In genomic region chr10:15897282-15897681, GRCh38 we compare ENCODE assay signal across 18 cellular contexts. TPM values are rescaled to one million over a fixed set of nuclear protein-coding genes. Genes with fewer than 3 reads are reported as not detected.
DNase-seq lines count a peak whose midpoint lies in the region; ATAC-seq and TF ChIP-seq lines count a peak whose summit lies in the region.
"Had no signal": no experiment of that assay in that cellular context is flagged by ENCODE, and none has a peak within 500 bp of the region (broad histone marks: within the 10 kb centered on the region; RNA-seq: fewer than 3 reads in every experiment).

No MANE protein-coding gene starts in this region.

- peaks cover 6% of the 10 kb centered on the region; the same call in 1 of the 2 replicates for H3K4me1 ChIP-seq in GM23248 (ENCODE audit: insufficient read depth)
- H3K4me1 ChIP-seq in CD8-positive, alpha-beta T cell (ENCODE audit: insufficient read depth, low read length) = no peaks in the 10 kb centered on the region
- H3K4me1 ChIP-seq: heart left ventricle, spleen had no signal

- no peak for TF ChIP-seq CTCF in fibroblast of the aortic adventitia (IDR thresholded peaks at IDR 0.05; ENCODE audit: insufficient read depth, low read length)
- TF ChIP-seq CTCF in CD8-positive, alpha-beta T cell (IDR thresholded peaks at IDR 0.05) = no peak

- H4K20me1 ChIP-seq in GM23248 (ENCODE audit: insufficient read depth) = no peaks in the 10 kb centered on the region

- H3K79me2 ChIP-seq in GM23248 (ENCODE audit: insufficient read depth) = no peaks in the 10 kb centered on the region

- peaks cover 9% of the 10 kb centered on the region; the same call in 1 of the 2 replicates for H3F3A ChIP-seq in GM23248 (ENCODE audit: insufficient read depth)

- H3K4me1 Mint-ChIP-seq in CD8-positive, alpha-beta T cell (ENCODE audit: low read depth) = no peaks in the 10 kb centered on the region
- H3K4me1 Mint-ChIP-seq: CD8-positive, alpha-beta memory T cell; T-cell had no signal

- no peak overlapping the region for H3K4me3 Mint-ChIP-seq in CD8-positive, alpha-beta T cell
- H3K4me3 Mint-ChIP-seq: CD8-positive, alpha-beta memory T cell; T-cell had no signal

- CTCF ChIA-PET in CD8-positive, alpha-beta T cell (lab: Charles Lee) = interaction anchor here (1.3 kb wide), 1 partner anchor 8 kb away, joined by 3 read pairs; no protein-coding TSS in a partner anchor

- no peak overlapping the region for H3K9ac ChIP-seq in GM23248

- intact Hi-C loops in CD8-positive, alpha-beta T cell (cut with DNase I, micrococcal nuclease) = no loop called here

- WGBS in GM23248 (ENCODE audit: low coverage in 1 of 2, low lambda C conversion rate in 2 of 2, missing lambda C conversion rate in 2 of 2), 2 experiments = 1% methylated on average over 3 of the region's 3 CpGs

- in situ Hi-C loops in GM23248 (cut with MboI) (loop anchor here (25.0 kb wide), 2 partner anchors 890 to 1365 kb away; no protein-coding TSS in a partner anchor), SK-MEL-5 (cut with HindIII; ENCODE audit: low pct_unique_long_range_greater_than_20kb, low sequenced_read_pairs) (no loop called here)

- peaks cover 4% of the 10 kb centered on the region; the same call in 1 of the 2 replicates for H3K27me3 ChIP-seq in GM23248 (replicated peaks; ENCODE audit: insufficient read depth)
- H3K27me3 ChIP-seq in CD8-positive, alpha-beta T cell (ENCODE audit: insufficient read depth, low read length) = peaks cover 6% of the 10 kb centered on the region
- H3K27me3 ChIP-seq: ovary had no signal

- H3K4me3 ChIP-seq in GM23248 (no peak overlapping the region), fibroblast of the aortic adventitia (ENCODE audit: low read depth, low read length) (no peak overlapping the region), skeletal muscle cell (ENCODE audit: low read depth, low read length) (no peak overlapping the region)
- H3K4me3 ChIP-seq in CD8-positive, alpha-beta T cell (ENCODE audit: low read depth, low read length) = no peak overlapping the region
- H3K4me3 ChIP-seq: heart left ventricle, ovary, spleen had no signal

- H3K36me3 ChIP-seq in GM23248 (ENCODE audit: low read depth) = no peaks in the 10 kb centered on the region
- no peaks in the 10 kb centered on the region for H3K36me3 ChIP-seq in CD8-positive, alpha-beta T cell (ENCODE audit: insufficient read depth, low read length)
- H3K36me3 ChIP-seq: heart left ventricle, ovary, spleen had no signal

- H3K4me2 ChIP-seq in GM23248 (ENCODE audit: unreplicated experiment) = no peak overlapping the region

- H3K9me3 ChIP-seq in GM23248 (ENCODE audit: low read depth) = no peaks in the 10 kb centered on the region
- no peaks in the 10 kb centered on the region for H3K9me3 ChIP-seq in CD8-positive, alpha-beta T cell (ENCODE audit: low read length)
- H3K9me3 ChIP-seq: heart left ventricle, ovary, spleen had no signal

- peak; percentile 79 for DNase-seq in GM23248
- DNase-seq in SK-MEL-5 (ENCODE audit: low read depth, low spot score) = peak; percentile 5
- DNase-seq in fibroblast of the aortic adventitia (ENCODE audit: low read depth) = peak; percentile 16
- DNase-seq in skeletal muscle cell (ENCODE audit: low read depth) = peak; percentile 26
- DNase-seq in NCI-H748 (lab: John Stamatoyannopoulos, UW; ENCODE audit: unreplicated experiment) = no peak
- DNase-seq in CD8-positive, alpha-beta T cell = no peak
- DNase-seq in amniotic stem cell (lab: John Stamatoyannopoulos, UW) = no peak
- DNase-seq: activated effector memory CD4-positive, alpha-beta T cell treated with anti-CD3 and anti-CD28 coated beads, Interleukin-2, amount 50 U/mL, for 16 hours; CD8-positive, alpha-beta memory T cell; GDM1; heart left ventricle; left cardiac atrium; NCI-H1930; NCI-H526 treated with DMSO at 0.1 percent for 48 hours; ovary; RPMI8226; spleen; T-cell had no signal

- POLR2A ChIA-PET in CD8-positive, alpha-beta T cell (lab: Charles Lee) = no interaction called here

- no peak overlapping the region for H3K27ac Mint-ChIP-seq in CD8-positive, alpha-beta T cell
- H3K27ac Mint-ChIP-seq: CD8-positive, alpha-beta memory T cell; T-cell had no signal

- H3K27ac ChIP-seq in GM23248 = no peak overlapping the region
- H3K27ac ChIP-seq in CD8-positive, alpha-beta T cell (ENCODE audit: low read depth, low read length) = no peak overlapping the region
- H3K27ac ChIP-seq: heart left ventricle, ovary, spleen had no signal

- no peak overlapping the region for H2AFZ ChIP-seq in GM23248

- no peaks in the 10 kb centered on the region for H3K36me3 Mint-ChIP-seq in CD8-positive, alpha-beta T cell
- H3K36me3 Mint-ChIP-seq: CD8-positive, alpha-beta memory T cell; T-cell had no signal

- no peak for ATAC-seq in CD8-positive, alpha-beta T cell
- ATAC-seq: heart left ventricle, left cardiac atrium, T-cell had no signal

- peaks cover 47% of the 10 kb centered on the region for H3K27me3 Mint-ChIP-seq in CD8-positive, alpha-beta T cell (ENCODE audit: low read depth)

- H3K9me3 Mint-ChIP-seq in CD8-positive, alpha-beta T cell = no peaks in the 10 kb centered on the region
- H3K9me3 Mint-ChIP-seq: T-cell had no signal

- no peaks in the 10 kb centered on the region for H3K9me2 ChIP-seq in GM23248 (ENCODE audit: insufficient read depth)

RNA-seq across cellular contexts. Expression of gene MINDY3, which starts 37.0 kb away (rescaled TPM):
- total RNA-seq in GM23248 (2014; rRNA removed; shearing (Covaris generic)) = 38.2 and 43.1 TPM in 2 replicates
- polyA plus RNA-seq in GM23248 (2016; fragmentation: Nextera tagmentation; extraction: Ambion mirVana) = 35.7 and 37.2 TPM in 2 replicates
- total RNA-seq in SK-MEL-5 (2014; rRNA removed; shearing (Covaris generic)) = 17.6 and 20.2 TPM in 2 replicates
- 11.0 and 13.1 TPM in 2 replicates for polyA plus RNA-seq in SK-MEL-5 (2015; cell fraction: cytosol; rRNA removed)
- polyA plus RNA-seq in SK-MEL-5 (2015; cell fraction: nucleus; rRNA removed) = 80.6 and 84.1 TPM in 2 replicates
- total RNA-seq in fibroblast of the aortic adventitia (ENCODE audit: low replicate concordance) = 36.2 and 43.6 TPM in 2 replicates
- 10 to 100 TPM; 34.0 to 34.6 TPM for total RNA-seq in CD8-positive, alpha-beta T cell

Comparison
In these comparisons a context has a peak if more than half of its experiments do, and no peak if none do; other contexts are left out.
1. DNase-seq: peak in GM23248 (single experiment), SK-MEL-5 (single experiment), fibroblast of the aortic adventitia (single experiment) and skeletal muscle cell (single experiment); none in NCI-H748 (single experiment), CD8-positive, alpha-beta T cell (0 of 7) and amniotic stem cell (single experiment).